In genomic region chr12:121229879-121230537, GRCh38 we compare ENCODE assay signal across 8 cellular contexts. TPM values are rescaled to one million over a fixed set of nuclear protein-coding genes. Genes with fewer than 3 reads are reported as not detected.
DNase-seq lines count a peak whose midpoint lies in the region; FAIRE-seq and TF ChIP-seq lines count a peak whose summit lies in the region.
"Not testable (repeated sequence)": the region's sequence is repeated elsewhere in the genome, so short reads cannot be mapped to it uniquely, and the experiment has no call there.

No MANE protein-coding gene starts in this region.

- H3K4me2 ChIP-seq in keratinocyte (ENCODE audit: control insufficient read depth, extremely low read depth, insufficient read depth, low read depth, low read length) = peak overlapping the region; percentile 25

- FAIRE-seq in keratinocyte (lab: Jason Lieb, UNC) = peak; percentile 75

- H2AFZ ChIP-seq in keratinocyte (ENCODE audit: control insufficient read depth, low read length) = not testable (repeated sequence)

- DNase-seq in A673 (ENCODE audit: low spot score) = peak; percentile 87
- DNase-seq in GM13976 (ENCODE audit: low spot score) = peak; percentile 84
- peak; percentile 36 for DNase-seq in NCI-H1436 (lab: John Stamatoyannopoulos, UW)
- DNase-seq in SJCRH30 = peak; percentile 79 to 89
- DNase-seq in activated T-cell treated with anti-CD3 and anti-CD28 coated beads, Interleukin-2, amount 50 U/mL, for 1 hour = peak; percentile 61
- peak; percentile 40 for DNase-seq in effector CD4-positive, alpha-beta T cell
- DNase-seq in keratinocyte (ENCODE audit: low read depth, low spot score) = not testable (repeated sequence)
- DNase-seq in retinal pigment epithelial cell (ENCODE audit: low read depth) = peak; percentile 28

- H3K4me3 ChIP-seq in A673 (ENCODE audit: low read depth, low read length, poor library complexity, severe bottlenecking); SJCRH30; keratinocyte (ENCODE audit: control insufficient read depth in 2 of 3, extremely low read depth in 1 of 3, insufficient read depth in 2 of 3, low read depth in 1 of 3, low read length in 3 of 3); retinal pigment epithelial cell (ENCODE audit: low read length): not testable (repeated sequence)

- intact Hi-C loops in A673 (cut with micrococcal nuclease; ENCODE audit: unreplicated experiment) = not testable (repeated sequence)

- not testable (repeated sequence) for H3K4me1 ChIP-seq in A673 (ENCODE audit: insufficient read depth, low read length, poor library complexity, severe bottlenecking); SJCRH30
- peaks cover 22% of the 10 kb centered on the region for H3K4me1 ChIP-seq in keratinocyte (ENCODE audit: control insufficient read depth, extremely low read depth, insufficient read depth, low read length)

- CTCF ChIA-PET in A673 (lab: Charles Lee) = interaction anchor here (0.6 kb wide), 1 partner anchor 321 kb away, joined by 3 read pairs; no protein-coding TSS in a partner anchor

- dilution Hi-C loops in keratinocyte (cut with MboI; ENCODE audit: extremely low pct_ligation_motif_present, low sequenced_read_pairs) = not testable (repeated sequence)

- not testable (repeated sequence) for H3K36me3 ChIP-seq in A673 (ENCODE audit: insufficient read depth, low read length, poor library complexity, severe bottlenecking); SJCRH30; keratinocyte (ENCODE audit: control insufficient read depth in 2 of 2, extremely low read depth in 1 of 2, insufficient read depth in 2 of 2, low read length in 2 of 2)

- TF ChIP-seq CTCF in A673 (conservative IDR thresholded peaks at IDR 0.05; ENCODE audit: low read depth, low read length) (peak; percentile 87), GM13976 (IDR thresholded peaks at IDR 0.05; ENCODE audit: borderline replicate concordance, control extremely low read depth, extremely low read depth, insufficient read depth, missing control alignments) (peak; percentile 77), keratinocyte (optimal IDR thresholded peaks at IDR 0.05 in 1 of 3, IDR thresholded peaks at IDR 0.05 in 1 of 3, conservative IDR thresholded peaks at IDR 0.05 in 1 of 3; ENCODE audit: extremely low read depth in 1 of 3, insufficient read depth in 2 of 3, low read length in 3 of 3) (peak; percentile 60 to 85 (median 83)), retinal pigment epithelial cell (conservative IDR thresholded peaks at IDR 0.05; ENCODE audit: low read depth, low read length) (peak; percentile 89)

- H3K9ac ChIP-seq in keratinocyte (ENCODE audit: control insufficient read depth, extremely low read depth, insufficient read depth, low read length) = not testable (repeated sequence)

- BruUV-seq in A673 (replicated peaks; lab: Mats Ljungman, UMichigan) = not testable (repeated sequence)

- in situ Hi-C loops in GM13976 (cut with MboI; ENCODE audit: low sequenced_read_pairs, unreplicated experiment) = not testable (repeated sequence)

- H3K9me3 ChIP-seq in A673 (ENCODE audit: low read depth, low read length, poor library complexity, severe bottlenecking); SJCRH30 (replicated peaks); keratinocyte (ENCODE audit: control insufficient read depth, low read depth, low read length): not testable (repeated sequence)

- H3K79me2 ChIP-seq in keratinocyte (ENCODE audit: control insufficient read depth, insufficient read depth, low read length) = not testable (repeated sequence)

- POLR2A ChIA-PET in A673 (lab: Charles Lee; ENCODE audit: low non-redundant PET) = not testable (repeated sequence)

- H3K9me1 ChIP-seq in keratinocyte (ENCODE audit: control insufficient read depth, extremely low read depth, insufficient read depth, low read length) = not testable (repeated sequence)

- H4K20me1 ChIP-seq in keratinocyte (ENCODE audit: control insufficient read depth, extremely low read depth, insufficient read depth, low read length) = not testable (repeated sequence)

- H3K27ac ChIP-seq in A673 (ENCODE audit: low read depth, low read length, poor library complexity, severe bottlenecking); SJCRH30: not testable (repeated sequence)
- peak overlapping the region; percentile 39 for H3K27ac ChIP-seq in keratinocyte (ENCODE audit: control insufficient read depth, insufficient read depth, low read length)

- not testable (repeated sequence) for H3K27me3 ChIP-seq in A673 (replicated peaks; ENCODE audit: insufficient read depth, low read depth, low read length, poor library complexity); SJCRH30; keratinocyte (ENCODE audit: control insufficient read depth, extremely low read depth, insufficient read depth, low read length)

RNA-seq across cellular contexts. Expression of gene P2RX4, which starts 20.1 kb away (rescaled TPM):
- 7.6 and 9.9 TPM in 2 replicates for total RNA-seq in A673 (2021)
- total RNA-seq in SJCRH30 (2014; rRNA removed; shearing (Covaris generic)) = 5.7 and 6.1 TPM in 2 replicates
- polyA plus RNA-seq in keratinocyte = 5.1 to 8.6 TPM (median 5.3 TPM) in 3 replicates
- 2.8 TPM for polyA plus RNA-seq in keratinocyte (2011; ENCODE audit: low read depth)
- 4.9 and 5.0 TPM in 2 replicates for polyA plus RNA-seq in keratinocyte (2011; cell fraction: cytosol; rRNA removed)
- 6.5 and 8.6 TPM in 2 replicates for polyA plus RNA-seq in keratinocyte (2011; cell fraction: nucleus; rRNA removed)
- polyA plus RNA-seq in keratinocyte (2012; ENCODE audit: low replicate concordance) = 3.1 and 6.2 TPM in 2 replicates
- polyA minus RNA-seq in keratinocyte = 1.8 to 5.7 TPM (median 2.7 TPM) in 3 replicates
- polyA minus RNA-seq in keratinocyte (2011; cell fraction: cytosol; rRNA and poly(A)+ RNA removed) = 7.1 TPM
- 2.6 and 6.2 TPM in 2 replicates for polyA minus RNA-seq in keratinocyte (2011; cell fraction: nucleus; rRNA and poly(A)+ RNA removed)
